1 cellular context compared by ENCODE assay signal in the genomic region with DNA sequence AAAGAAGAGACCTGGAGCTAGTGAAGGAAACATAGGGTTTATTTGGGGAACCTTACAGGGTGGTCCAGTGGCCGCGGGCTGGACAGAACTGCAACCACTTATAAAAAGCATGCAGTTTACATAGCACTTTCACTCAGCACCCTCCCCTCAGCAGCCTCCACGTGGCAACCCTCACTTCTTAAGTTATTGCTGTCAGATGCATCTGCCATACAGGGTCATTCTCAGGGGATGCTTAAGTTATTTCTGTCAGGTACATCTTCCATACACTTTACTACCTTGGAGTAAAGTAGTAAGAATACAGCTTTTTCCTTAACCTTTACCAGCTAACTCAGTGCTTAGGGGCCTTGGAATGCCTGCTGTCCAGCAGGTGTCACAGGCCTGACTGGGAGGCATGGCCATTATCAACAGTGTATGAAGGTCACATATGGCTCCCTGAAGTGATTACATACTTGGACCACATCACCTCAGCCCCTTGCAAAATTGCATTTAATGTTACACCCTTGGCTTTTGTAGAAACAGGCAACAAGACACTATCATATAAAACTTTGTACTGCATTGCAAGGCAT.
TF ChIP-seq lines count a peak whose summit lies in the region.

No MANE protein-coding gene starts in this region.

TF ChIP-seq in IMR-90, 13 proteins besides CTCF, POLR2A, EP300 and RAD21:
- TF ChIP-seq BHLHE40 (IDR thresholded peaks at IDR 0.05; ENCODE audit: low read depth, low read length): no peak
- no peak for TF ChIP-seq CHD1 (IDR thresholded peaks at IDR 0.05; ENCODE audit: low read depth, low read length)
- TF ChIP-seq CEBPB (IDR thresholded peaks at IDR 0.05; ENCODE audit: low read depth, low read length): no peak
